ENCODE assay signal across 13 cellular contexts in genomic region chr5:116272281-116272941, GRCh38.
DNase-seq lines count a peak whose midpoint lies in the region; ATAC-seq and TF ChIP-seq lines count a peak whose summit lies in the region.
"Had no signal": no experiment of that assay in that cellular context is flagged by ENCODE, and none has a peak within 500 bp of the region (broad histone marks: within the 10 kb centered on the region; RNA-seq: fewer than 3 reads in every experiment).

No MANE protein-coding gene starts in this region.

- H3K27ac Mint-ChIP-seq in neural crest cell (ENCODE audit: unreplicated experiment) = no peak overlapping the region
- H3K27ac Mint-ChIP-seq: immature natural killer cell, nephron progenitor cell had no signal

- DNase-seq in GM03348 (ENCODE audit: low spot score) (peak; percentile 14), cerebellar cortex (ENCODE audit: low spot score) (peak; percentile 7), neural crest cell (ENCODE audit: low read depth, low spot score) (no peak), kidney tubule cell (ENCODE audit: low spot score) (no peak), NCI-H187 (lab: John Stamatoyannopoulos, UW) (no peak), foreskin melanocyte (no peak), ecto neural progenitor cell (ENCODE audit: low spot score) (no peak)
- DNase-seq: activated CD8-positive, alpha-beta memory T cell treated with anti-CD3 and anti-CD28 coated beads, Interleukin-2, amount 50 U/mL, for 48 hours; GOT3; immature natural killer cell; Karpas-422; nephron progenitor cell had no signal

- peaks cover 24% of the 10 kb centered on the region for H3K36me3 Mint-ChIP-seq in neural crest cell (ENCODE audit: low read depth)

- no peaks in the 10 kb centered on the region for H3K9me3 Mint-ChIP-seq in neural crest cell

- no peak overlapping the region for H3K4me3 Mint-ChIP-seq in neural crest cell
- H3K4me3 Mint-ChIP-seq: immature natural killer cell, nephron progenitor cell had no signal

- peak; percentile 54 for ATAC-seq in HG03521 (IDR thresholded peaks at IDR 0.05; ENCODE audit: unreplicated experiment)

- no peaks in the 10 kb centered on the region for H3K4me1 Mint-ChIP-seq in neural crest cell
- H3K4me1 Mint-ChIP-seq: nephron progenitor cell had no signal

- peak; percentile 16 for TF ChIP-seq CTCF in neural crest cell (conservative IDR thresholded peaks at IDR 0.05)

- H3K27me3 Mint-ChIP-seq in neural crest cell (ENCODE audit: low read depth) = no peaks in the 10 kb centered on the region

Comparison
In these comparisons a context has a peak if more than half of its experiments do, and no peak if none do; other contexts are left out.
1. DNase-seq: peak in GM03348 (single experiment) and cerebellar cortex (single experiment); none in neural crest cell (single experiment), kidney tubule cell (single experiment), NCI-H187 (0 of 2), foreskin melanocyte (single experiment) and ecto neural progenitor cell (single experiment).